In the genomic region with DNA sequence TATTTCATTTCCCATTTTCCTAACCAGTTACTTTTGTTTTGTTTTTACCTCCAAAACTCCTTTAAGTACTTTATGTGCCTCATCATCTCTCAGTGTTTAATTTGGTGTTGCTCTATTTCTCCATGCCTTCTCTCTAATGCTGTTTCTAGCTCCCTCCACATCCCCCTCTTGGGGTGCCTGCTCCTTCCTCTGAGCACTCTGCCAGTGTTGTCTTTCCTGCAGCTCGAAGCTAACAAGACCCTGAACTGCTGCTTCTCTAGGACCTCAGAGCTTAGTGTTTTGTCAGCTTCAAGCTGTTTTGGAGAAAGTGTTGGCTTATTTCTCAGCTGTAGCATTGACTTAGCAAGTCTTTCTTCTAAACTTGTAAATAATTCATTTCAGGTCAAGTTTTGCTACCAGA, we compare ENCODE assay signal across 16 cellular contexts.
"Had no signal": no experiment of that assay in that cellular context is flagged by ENCODE, and none has a peak within 500 bp of the region (broad histone marks: within the 10 kb centered on the region; RNA-seq: fewer than 3 reads in every experiment).

No MANE protein-coding gene starts in this region.

- H3K79me2 ChIP-seq: parathyroid adenoma had no signal

- H3K36me3 ChIP-seq: thoracic aorta had no signal

- DNase-seq: activated CD4-positive, alpha-beta memory T cell treated with anti-CD3 and anti-CD28 coated beads for 36 hours; activated CD4-positive, alpha-beta T cell treated with anti-CD3 and anti-CD28 coated beads for 1 hour; activated CD8-positive, alpha-beta memory T cell treated with anti-CD3 and anti-CD28 coated beads, Interleukin-2, amount 10 ng/mL, durations not matched to agents 7 days and 5 days; activated effector memory CD4-positive, alpha-beta T cell treated with Interleukin-2 at 50 U/mL for 16 hours; activated naive CD4-positive, alpha-beta T cell treated with anti-CD3 and anti-CD28 coated beads, Interleukin-2, amount 50 U/mL, for 16 hours; activated T-cell treated with anti-CD3 and anti-CD28 coated beads, Interleukin-2, amount 50 U/mL, for 1 hour; effector CD8-positive, alpha-beta T cell; islet precursor cell; stimulated activated CD4-positive, alpha-beta T cell treated with anti-CD3 and anti-CD28 coated beads, Interleukin-12 subunit alpha, Interleukin-12 subunit beta, amount 100 ng/mL, for 4 hours; stimulated activated CD4-positive, alpha-beta T cell treated with anti-CD3 and anti-CD28 coated beads, Interleukin-2, amount 100 ng/mL, for 24 hours had no signal

- H3K4me1 ChIP-seq: parathyroid adenoma had no signal

- H3K4me3 Mint-ChIP-seq: activated CD4-positive, alpha-beta memory T cell treated with anti-CD3 and anti-CD28 coated beads for 36 hours; activated CD8-positive, alpha-beta memory T cell treated with anti-CD3 and anti-CD28 coated beads, Interleukin-2, amount 10 ng/mL, durations not matched to agents 7 days and 5 days; central memory CD8-positive, alpha-beta T cell had no signal

- H3K4me1 Mint-ChIP-seq: activated CD8-positive, alpha-beta memory T cell treated with anti-CD3 and anti-CD28 coated beads, Interleukin-2, amount 10 ng/mL, durations not matched to agents 7 days and 5 days had no signal

- H3K27ac Mint-ChIP-seq: activated CD4-positive, alpha-beta memory T cell treated with anti-CD3 and anti-CD28 coated beads for 36 hours; activated CD8-positive, alpha-beta memory T cell treated with anti-CD3 and anti-CD28 coated beads, Interleukin-2, amount 10 ng/mL, durations not matched to agents 7 days and 5 days had no signal

- H3K9me3 ChIP-seq: neutrophil, thoracic aorta had no signal

- H3K27ac ChIP-seq: coronary artery, epithelial cell of prostate, neutrophil, parathyroid adenoma, thoracic aorta had no signal

- H3K4me3 ChIP-seq: coronary artery, thoracic aorta had no signal

- H3K9me3 Mint-ChIP-seq: activated CD4-positive, alpha-beta memory T cell treated with anti-CD3 and anti-CD28 coated beads for 36 hours; central memory CD8-positive, alpha-beta T cell had no signal

- H3K27me3 Mint-ChIP-seq: activated CD4-positive, alpha-beta memory T cell treated with anti-CD3 and anti-CD28 coated beads for 36 hours; activated CD8-positive, alpha-beta memory T cell treated with anti-CD3 and anti-CD28 coated beads, Interleukin-2, amount 10 ng/mL, durations not matched to agents 7 days and 5 days; central memory CD8-positive, alpha-beta T cell had no signal

- ATAC-seq: activated CD8-positive, alpha-beta memory T cell treated with anti-CD3 and anti-CD28 coated beads, Interleukin-2, amount 10 ng/mL, durations not matched to agents 7 days and 5 days had no signal

- H3K27me3 ChIP-seq: neutrophil had no signal

- H3K9ac ChIP-seq: parathyroid adenoma had no signal

- H2AFZ ChIP-seq: parathyroid adenoma had no signal
